10 cellular contexts compared by ENCODE assay signal in genomic region chr18:23629444-23629946, GRCh38. TPM values are rescaled to one million over a fixed set of nuclear protein-coding genes. Genes with fewer than 3 reads are reported as not detected.
DNase-seq lines count a peak whose midpoint lies in the region; ATAC-seq and TF ChIP-seq lines count a peak whose summit lies in the region.
"Had no signal": no experiment of that assay in that cellular context is flagged by ENCODE, and none has a peak within 500 bp of the region (broad histone marks: within the 10 kb centered on the region; RNA-seq: fewer than 3 reads in every experiment).

No MANE protein-coding gene starts in this region.

- H3K27me3 Mint-ChIP-seq in activated T-cell treated with anti-CD3 and anti-CD28 coated beads, Interleukin-2, amount 50 U/mL, for 24 hours: peaks cover 2% of the 10 kb centered on the region
- no peaks in the 10 kb centered on the region for H3K27me3 Mint-ChIP-seq in glutamatergic neuron (ENCODE audit: unreplicated experiment)

- no peaks in the 10 kb centered on the region for H3K9me3 Mint-ChIP-seq in activated T-cell treated with anti-CD3 and anti-CD28 coated beads, Interleukin-2, amount 50 U/mL, for 24 hours
- H3K9me3 Mint-ChIP-seq in glutamatergic neuron (ENCODE audit: unreplicated experiment): no peaks in the 10 kb centered on the region
- H3K9me3 Mint-ChIP-seq: IgD-negative memory B cell had no signal

- TF ChIP-seq CTCF in GM12873 (IDR thresholded peaks at IDR 0.05; ENCODE audit: insufficient read depth, low read depth, low read length, missing control alignments) (peak; percentile 7), epithelial cell of proximal tubule (conservative IDR thresholded peaks at IDR 0.05; ENCODE audit: low read depth, low read length) (peak; percentile 39), left ventricle myocardium inferior (IDR thresholded peaks at IDR 0.05; ENCODE audit: borderline replicate concordance) (no peak), glutamatergic neuron (IDR thresholded peaks at IDR 0.05; ENCODE audit: partially characterized antibody, unreplicated experiment) (no peak)

- no peak overlapping the region for H3K4me3 Mint-ChIP-seq in activated T-cell treated with anti-CD3 and anti-CD28 coated beads, Interleukin-2, amount 50 U/mL, for 24 hours
- no peak overlapping the region for H3K4me3 Mint-ChIP-seq in glutamatergic neuron (ENCODE audit: unreplicated experiment)
- H3K4me3 Mint-ChIP-seq: IgD-negative memory B cell had no signal

- peaks cover 6% of the 10 kb centered on the region for H3K4me1 Mint-ChIP-seq in activated T-cell treated with anti-CD3 and anti-CD28 coated beads, Interleukin-2, amount 50 U/mL, for 24 hours (ENCODE audit: low read depth)
- H3K4me1 Mint-ChIP-seq in glutamatergic neuron (ENCODE audit: low read depth, unreplicated experiment): no peaks in the 10 kb centered on the region
- H3K4me1 Mint-ChIP-seq: IgD-negative memory B cell had no signal

- no peak overlapping the region for H3K27ac ChIP-seq in left ventricle myocardium inferior (replicated peaks)

- peaks cover 8% of the 10 kb centered on the region for H3K36me3 ChIP-seq in left ventricle myocardium inferior

- intact Hi-C loops in left ventricle myocardium inferior (cut with micrococcal nuclease): no loop called here

- no peaks in the 10 kb centered on the region for H3K9me3 ChIP-seq in left ventricle myocardium inferior (replicated peaks)

- peak; percentile 70 for ATAC-seq in GM21515 (IDR thresholded peaks at IDR 0.05; ENCODE audit: unreplicated experiment)
- ATAC-seq in HG03571 (IDR thresholded peaks at IDR 0.05; ENCODE audit: unreplicated experiment): peak; percentile 92

- DNase-seq in epithelial cell of proximal tubule (ENCODE audit: low read depth) (peak; percentile 80), NCI-H128 (lab: John Stamatoyannopoulos, UW; ENCODE audit: unreplicated experiment) (no peak), left ventricle myocardium inferior (no peak), glutamatergic neuron (no peak)
- DNase-seq in activated T-cell treated with anti-CD3 and anti-CD28 coated beads, Interleukin-2, amount 50 U/mL, for 24 hours: no peak
- DNase-seq: foreskin fibroblast had no signal

- H3K36me3 Mint-ChIP-seq in activated T-cell treated with anti-CD3 and anti-CD28 coated beads, Interleukin-2, amount 50 U/mL, for 24 hours (ENCODE audit: low read depth): no peaks in the 10 kb centered on the region
- H3K36me3 Mint-ChIP-seq in glutamatergic neuron (ENCODE audit: unreplicated experiment): no peaks in the 10 kb centered on the region
- H3K36me3 Mint-ChIP-seq: IgD-negative memory B cell had no signal

- no peaks in the 10 kb centered on the region for H3K4me1 ChIP-seq in left ventricle myocardium inferior

- no peak overlapping the region for H3K27ac Mint-ChIP-seq in activated T-cell treated with anti-CD3 and anti-CD28 coated beads, Interleukin-2, amount 50 U/mL, for 24 hours
- no peak overlapping the region for H3K27ac Mint-ChIP-seq in glutamatergic neuron (ENCODE audit: unreplicated experiment)
- H3K27ac Mint-ChIP-seq: IgD-negative memory B cell had no signal

- no peak overlapping the region for H3K4me3 ChIP-seq in epithelial cell of proximal tubule (ENCODE audit: low read depth, low read length)
- H3K4me3 ChIP-seq in left ventricle myocardium inferior: no peak overlapping the region

- H3K27me3 ChIP-seq in left ventricle myocardium inferior (ENCODE audit: low read depth): no peaks in the 10 kb centered on the region

RNA-seq across cellular contexts. Expression of gene ANKRD29, which starts 33.2 kb away (rescaled TPM):
- total RNA-seq in epithelial cell of proximal tubule (1.2 and 2.7 TPM in 2 replicates), left ventricle myocardium inferior (9.2 TPM), glutamatergic neuron (ENCODE audit: unreplicated experiment) (not detected)

RNA-seq across cellular contexts. Expression of gene NPC1, which starts 43.2 kb away (rescaled TPM):
- total RNA-seq in epithelial cell of proximal tubule (54.8 and 69.5 TPM in 2 replicates), left ventricle myocardium inferior (10.3 TPM), glutamatergic neuron (ENCODE audit: unreplicated experiment) (44.8 TPM)

RNA-seq across cellular contexts. Expression of gene LAMA3, which starts 59.8 kb away (rescaled TPM):
- 45.2 and 69.8 TPM in 2 replicates for total RNA-seq in epithelial cell of proximal tubule
- 3.5 TPM for total RNA-seq in left ventricle myocardium inferior
- 2.1 TPM for total RNA-seq in glutamatergic neuron (ENCODE audit: unreplicated experiment)

Comparison
In these comparisons a context has a peak if more than half of its experiments do, and no peak if none do; other contexts are left out.
1. CTCF ChIP-seq: peak in GM12873 (single experiment) and epithelial cell of proximal tubule (single experiment); none in left ventricle myocardium inferior (single experiment) and glutamatergic neuron (single experiment).
2. RNA of gene LAMA3, which starts 59.8 kb away (total RNA-seq): 45.2 to 69.8 TPM in epithelial cell of proximal tubule; 3.5 TPM in left ventricle myocardium inferior (single experiment) and 2.1 TPM in glutamatergic neuron (single experiment); every median in the first group is over 10 times any median in the second.